16 cellular contexts compared by ENCODE assay signal in the genomic region with DNA sequence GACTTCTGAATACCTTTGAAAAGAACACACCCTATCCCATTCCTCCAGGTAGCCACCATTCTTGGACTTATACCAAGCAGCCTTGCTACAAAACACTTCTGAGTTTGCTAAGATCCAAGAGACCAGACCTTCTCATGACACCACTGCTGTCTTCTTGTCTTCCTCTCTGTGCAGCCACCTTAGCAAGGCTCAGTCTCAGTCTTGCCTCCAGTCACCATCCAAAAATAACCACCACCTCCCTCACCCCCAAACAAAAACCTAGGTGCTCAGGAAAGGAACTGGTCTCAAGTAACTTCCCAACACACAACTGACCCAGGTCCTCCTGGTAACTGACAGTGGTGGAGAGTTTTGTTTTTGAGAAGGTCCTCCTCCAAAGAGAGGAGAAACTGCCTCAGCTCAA.
DNase-seq lines count a peak whose midpoint lies in the region; FAIRE-seq and TF ChIP-seq lines count a peak whose summit lies in the region.
"Had no signal": no experiment of that assay in that cellular context is flagged by ENCODE, and none has a peak within 500 bp of the region (broad histone marks: within the 10 kb centered on the region; RNA-seq: fewer than 3 reads in every experiment).

No MANE protein-coding gene starts in this region.

- H3K9me2 ChIP-seq in DOHH2 (replicated peaks; ENCODE audit: control insufficient read depth, low read length), result no peaks in the 10 kb centered on the region

- no peaks in the 10 kb centered on the region for H3K9me3 Mint-ChIP-seq in activated naive CD8-positive, alpha-beta T cell (ENCODE audit: low read depth)
- H3K9me3 Mint-ChIP-seq in nephron progenitor cell, result no peaks in the 10 kb centered on the region

- H3K79me2 ChIP-seq in DOHH2 (ENCODE audit: control insufficient read depth, low read length), result peaks cover 32% of the 10 kb centered on the region

- peak overlapping the region; percentile 72 for H3K27ac Mint-ChIP-seq in activated naive CD8-positive, alpha-beta T cell
- peak overlapping the region; percentile 66 for H3K27ac Mint-ChIP-seq in nephron progenitor cell

- no peaks in the 10 kb centered on the region for H3K27me3 ChIP-seq in DOHH2 (ENCODE audit: control insufficient read depth, low read length)
- H3K27me3 ChIP-seq: breast epithelium, sigmoid colon, tibial artery had no signal

- peaks cover 79% of the 10 kb centered on the region for H3K4me1 ChIP-seq in DOHH2 (ENCODE audit: control insufficient read depth, low read length)
- H3K4me1 ChIP-seq: breast epithelium had no signal

- no peaks in the 10 kb centered on the region for H4K20me1 ChIP-seq in DOHH2 (ENCODE audit: control insufficient read depth, insufficient read depth, low read depth, low read length)

- DNase-seq in GM19239 (ENCODE audit: insufficient read length, low spot score), result no peak
- DNase-seq in nephron progenitor cell, result no peak
- no peak for DNase-seq in stimulated activated CD4-positive, alpha-beta T cell treated with anti-CD3 and anti-CD28 coated beads, Interleukin-15, amount 100 ng/mL, for 24 hours
- no peak for DNase-seq in NCI-H2227 treated with DMSO at 0.1 percent for 48 hours (lab: John Stamatoyannopoulos, UW)
- DNase-seq in NK-92 treated with Interleukin-12 subunit alpha and Interleukin-12 subunit beta, amount 100 ng/mL, for 24 hours (lab: John Stamatoyannopoulos, UW), result no peak
- no peak for DNase-seq in NCI-H2196 (lab: John Stamatoyannopoulos, UW; ENCODE audit: unreplicated experiment)
- DNase-seq: activated gamma-delta T cell, Calu3, MV-4-11, sigmoid colon, T-helper 1 cell, tibial artery had no signal

- H3K4me3 Mint-ChIP-seq in activated naive CD8-positive, alpha-beta T cell, result no peak overlapping the region
- no peak overlapping the region for H3K4me3 Mint-ChIP-seq in nephron progenitor cell

- H3K4me2 ChIP-seq in DOHH2 (ENCODE audit: low read length), result peak overlapping the region; percentile 51

- H3F3A ChIP-seq in DOHH2 (ENCODE audit: control insufficient read depth, insufficient read depth), result no peaks in the 10 kb centered on the region

- H3K9me3 ChIP-seq in DOHH2 (ENCODE audit: control insufficient read depth, insufficient read depth, low read length), result no peaks in the 10 kb centered on the region
- H3K9me3 ChIP-seq: breast epithelium, sigmoid colon, tibial artery had no signal

- TF ChIP-seq CTCF in DOHH2 (IDR thresholded peaks at IDR 0.05; ENCODE audit: low read depth, low read length, poor library complexity, severe bottlenecking), result no peak
- TF ChIP-seq CTCF in nephron progenitor cell (IDR thresholded peaks at IDR 0.05), result no peak

- peaks cover 17% of the 10 kb centered on the region for H3K36me3 Mint-ChIP-seq in activated naive CD8-positive, alpha-beta T cell
- H3K36me3 Mint-ChIP-seq in nephron progenitor cell (ENCODE audit: low read depth), result peaks cover 6% of the 10 kb centered on the region

- 0 out of 2 replicates have a peak overlapping the region, but pooled peaks have one; percentile 16 for H3K27ac ChIP-seq in DOHH2 (ENCODE audit: low read depth, low read length)
- H3K27ac ChIP-seq: breast epithelium, GM23248, tibial artery had no signal

- peak overlapping the region; percentile 24 for H3K4me3 ChIP-seq in DOHH2 (ENCODE audit: low read length)
- H3K4me3 ChIP-seq: breast epithelium, GM23248, sigmoid colon, tibial artery had no signal

- peaks cover 7% of the 10 kb centered on the region; the same call in 1 of the 2 replicates for H3K36me3 ChIP-seq in DOHH2 (ENCODE audit: control insufficient read depth, low read length)
- H3K36me3 ChIP-seq: breast epithelium, sigmoid colon, tibial artery had no signal

- H3K27me3 Mint-ChIP-seq in activated naive CD8-positive, alpha-beta T cell, result no peaks in the 10 kb centered on the region
- H3K27me3 Mint-ChIP-seq in nephron progenitor cell (ENCODE audit: low read depth, poor library complexity), result peaks cover 10% of the 10 kb centered on the region

- H3K4me1 Mint-ChIP-seq in activated naive CD8-positive, alpha-beta T cell (ENCODE audit: low read depth), result peaks cover 87% of the 10 kb centered on the region
- peaks cover 39% of the 10 kb centered on the region for H3K4me1 Mint-ChIP-seq in nephron progenitor cell

- FAIRE-seq in GM19239 (lab: Jason Lieb, UNC), result peak; percentile 77
